Comparison of ENCODE assay signal across 12 cellular contexts in genomic region chr3:16300282-16300681, GRCh38. TPM values are rescaled to one million over a fixed set of nuclear protein-coding genes. Genes with fewer than 3 reads are reported as not detected.
DNase-seq lines count a peak whose midpoint lies in the region; ATAC-seq and TF ChIP-seq lines count a peak whose summit lies in the region.
"Had no signal": no experiment of that assay in that cellular context is flagged by ENCODE, and none has a peak within 500 bp of the region (broad histone marks: within the 10 kb centered on the region; RNA-seq: fewer than 3 reads in every experiment).

No MANE protein-coding gene starts in this region.

- peak overlapping the region; percentile 66 for H3K4me3 Mint-ChIP-seq in activated CD4-positive, alpha-beta memory T cell treated with anti-CD3 and anti-CD28 coated beads for 36 hours
- H3K4me3 Mint-ChIP-seq in natural killer cell: peak overlapping the region; percentile 96

- no peaks in the 10 kb centered on the region for H3K27me3 Mint-ChIP-seq in activated CD4-positive, alpha-beta memory T cell treated with anti-CD3 and anti-CD28 coated beads for 36 hours
- H3K27me3 Mint-ChIP-seq in natural killer cell (ENCODE audit: low read depth in 2 of 2): no peaks in the 10 kb centered on the region

- no peak overlapping the region for H3K27ac ChIP-seq in RWPE1
- H3K27ac ChIP-seq: colonic mucosa had no signal

- TF ChIP-seq CTCF in natural killer cell (IDR thresholded peaks at IDR 0.05) (no peak), RWPE1 (conservative IDR thresholded peaks at IDR 0.05; ENCODE audit: low read depth) (no peak)

- H3K4me1 Mint-ChIP-seq in activated CD4-positive, alpha-beta memory T cell treated with anti-CD3 and anti-CD28 coated beads for 36 hours (ENCODE audit: low read depth): peaks cover 96% of the 10 kb centered on the region
- H3K4me1 Mint-ChIP-seq in natural killer cell: peaks cover 70 to 86% of the 10 kb centered on the region in 2 donors

- intact Hi-C loops in activated CD4-positive, alpha-beta memory T cell treated with anti-CD3 and anti-CD28 coated beads for 36 hours (cut with micrococcal nuclease): loop anchor here (5.0 to 10.0 kb wide), 2 partner anchors 597 to 855 kb away; no protein-coding TSS in a partner anchor
- intact Hi-C loops in natural killer cell (cut with micrococcal nuclease): loop anchor here (2.0 to 10.0 kb wide), 6 partner anchors 13 to 855 kb away; no protein-coding TSS in a partner anchor

- peaks cover 36% of the 10 kb centered on the region for H3K36me3 Mint-ChIP-seq in activated CD4-positive, alpha-beta memory T cell treated with anti-CD3 and anti-CD28 coated beads for 36 hours
- H3K36me3 Mint-ChIP-seq in natural killer cell: peaks cover 28% of the 10 kb centered on the region

- POLR2A ChIA-PET in activated CD4-positive, alpha-beta memory T cell treated with anti-CD3 and anti-CD28 coated beads for 36 hours (lab: Charles Lee): interaction anchor here (1.0 to 2.8 kb wide), 5 partner anchors 9 to 45 kb away, joined by 3 to 10 read pairs (median 4); partner anchors contain the start of genes DPH3 and OXNAD1
- POLR2A ChIA-PET in RWPE1 (lab: Yijun Ruan, JAX; ENCODE audit: low non-redundant PET): no interaction called here

- no peaks in the 10 kb centered on the region for H3K9me3 Mint-ChIP-seq in activated CD4-positive, alpha-beta memory T cell treated with anti-CD3 and anti-CD28 coated beads for 36 hours
- no peaks in the 10 kb centered on the region for H3K9me3 Mint-ChIP-seq in natural killer cell

- CTCF ChIA-PET in activated CD4-positive, alpha-beta memory T cell treated with anti-CD3 and anti-CD28 coated beads for 36 hours (lab: Charles Lee): interaction anchor here (1.0 to 3.5 kb wide), 8 partner anchors 9 to 250 kb away, joined by 3 to 20 read pairs (median 4); no protein-coding TSS in a partner anchor
- CTCF ChIA-PET in RWPE1 (lab: Yijun Ruan, JAX): interaction anchor here (0.7 kb wide), 1 partner anchor 10 kb away, joined by 5 read pairs; no protein-coding TSS in a partner anchor

- DNase-seq in activated CD4-positive, alpha-beta memory T cell treated with anti-CD3 and anti-CD28 coated beads for 36 hours: no peak
- no peak for DNase-seq in natural killer cell
- DNase-seq in RWPE1 (ENCODE audit: low spot score): no peak
- DNase-seq in NCI-H774 (lab: John Stamatoyannopoulos, UW): no peak
- DNase-seq in epidermal melanocyte (ENCODE audit: insufficient read length, low spot score): no peak
- no peak for DNase-seq in COR-L47 (lab: John Stamatoyannopoulos, UW)
- DNase-seq: colonic mucosa; DMS153; heart right ventricle; stimulated activated CD4-positive, alpha-beta T cell treated with anti-CD3 and anti-CD28 coated beads, Interleukin-4, amount 100 ng/mL, for 1 hour had no signal

- peak overlapping the region; percentile 91 for H3K27ac Mint-ChIP-seq in activated CD4-positive, alpha-beta memory T cell treated with anti-CD3 and anti-CD28 coated beads for 36 hours
- H3K27ac Mint-ChIP-seq in natural killer cell: peak overlapping the region; percentile 95 to 98

- peak; percentile 37 for ATAC-seq in GM18498 (IDR thresholded peaks at IDR 0.05; ENCODE audit: unreplicated experiment)
- ATAC-seq in HG02759 (IDR thresholded peaks at IDR 0.05; ENCODE audit: unreplicated experiment): peak; percentile 58
- peak; percentile 45 to 52 (median 51) for ATAC-seq in natural killer cell

RNA-seq across cellular contexts. Expression of gene OXNAD1, which starts 35.3 kb away (rescaled TPM):
- 10 to 100 TPM; 23.5 to 24.0 TPM for total RNA-seq in activated CD4-positive, alpha-beta memory T cell treated with anti-CD3 and anti-CD28 coated beads for 36 hours
- 10 to 100 TPM; 16.7 to 26.1 (median 22.3) TPM for total RNA-seq in natural killer cell

RNA-seq across cellular contexts. Expression of gene DPH3, which starts 35.5 kb away (rescaled TPM):
- 10 to 100 TPM; 23.4 TPM for total RNA-seq in activated CD4-positive, alpha-beta memory T cell treated with anti-CD3 and anti-CD28 coated beads for 36 hours
- 10 to 100 TPM; 20.4 to 27.3 (median 22.8) TPM for total RNA-seq in natural killer cell
